Comparison of ENCODE assay signal across 10 cellular contexts in the genomic region with DNA sequence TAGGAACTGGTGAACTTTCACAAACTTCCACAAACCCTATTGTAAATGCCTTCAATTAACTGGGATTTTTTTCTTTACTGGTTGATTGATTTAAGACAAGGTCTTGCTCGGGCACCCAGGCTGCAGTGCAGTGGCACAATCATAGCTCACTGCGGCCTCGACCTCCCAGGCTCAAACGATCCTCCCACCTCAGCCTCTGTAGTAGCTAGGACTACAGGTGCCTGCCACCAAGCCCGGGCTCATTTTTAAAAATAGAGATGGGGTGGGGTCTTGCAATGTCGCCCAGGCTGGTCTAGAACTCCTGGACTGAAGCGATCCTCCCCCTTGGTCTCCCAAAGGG. TPM values are rescaled to one million over a fixed set of nuclear protein-coding genes. Genes with fewer than 3 reads are reported as not detected.
DNase-seq lines count a peak whose midpoint lies in the region; ATAC-seq, FAIRE-seq and TF ChIP-seq lines count a peak whose summit lies in the region.
"Had no signal": no experiment of that assay in that cellular context is flagged by ENCODE, and none has a peak within 500 bp of the region (broad histone marks: within the 10 kb centered on the region; RNA-seq: fewer than 3 reads in every experiment).

No MANE protein-coding gene starts in this region.

- H3K36me3 ChIP-seq in cardiac muscle cell: no peaks in the 10 kb centered on the region
- H3K36me3 ChIP-seq in GM12878 (ENCODE audit: control insufficient read depth in 2 of 2, insufficient read depth in 2 of 2, low read length in 1 of 2): no peaks in the 10 kb centered on the region
- H3K36me3 ChIP-seq in lower lobe of right lung: no peaks in the 10 kb centered on the region
- no peaks in the 10 kb centered on the region for H3K36me3 ChIP-seq in upper lobe of left lung

- H3K9me3 ChIP-seq in cardiac muscle cell (ENCODE audit: low read depth): no peaks in the 10 kb centered on the region
- no peaks in the 10 kb centered on the region for H3K9me3 ChIP-seq in GM12878 (replicated peaks; ENCODE audit: control insufficient read depth, insufficient read depth, low read length)
- no peaks in the 10 kb centered on the region for H3K9me3 ChIP-seq in lower lobe of right lung
- no peaks in the 10 kb centered on the region for H3K9me3 ChIP-seq in upper lobe of left lung

- H3K9ac ChIP-seq in GM12878 (ENCODE audit: control insufficient read depth, insufficient read depth, low read length): peak overlapping the region; percentile 64

- in situ Hi-C loops in GM12878 (cut with MboI): no loop called here

- BruUV-seq in GM12878 (replicated peaks; lab: Mats Ljungman, UMichigan): no TSS peak

- peak overlapping the region; percentile 19 for H3K4me3 ChIP-seq in cardiac muscle cell
- peak overlapping the region; percentile 58 for H3K4me3 ChIP-seq in GM12878
- H3K4me3 ChIP-seq in lower lobe of right lung: peak overlapping the region; percentile 49
- H3K4me3 ChIP-seq in upper lobe of left lung: peak overlapping the region in 3 of 4 donors; percentile 35 to 52 (median 49)

- no peak for TF ChIP-seq RAD21 in GM12878 (IDR thresholded peaks at IDR 0.05; ENCODE audit: insufficient read depth, low read depth, low read length)

- TF ChIP-seq CTCF in cardiac muscle cell (IDR thresholded peaks at IDR 0.05; ENCODE audit: low read depth, low read length): no peak
- no peak for TF ChIP-seq CTCF in GM12878 (IDR thresholded peaks at IDR 0.05 in 2 of 3, conservative IDR thresholded peaks at IDR 0.05 in 1 of 3; ENCODE audit: control insufficient read depth in 2 of 3, extremely low read depth in 1 of 3, insufficient read depth in 1 of 3, low read depth in 3 of 3, low read length in 3 of 3)
- no peak for TF ChIP-seq CTCF in lower lobe of right lung (IDR thresholded peaks at IDR 0.05)
- no peak for TF ChIP-seq CTCF in upper lobe of left lung (IDR thresholded peaks at IDR 0.05)

- WGBS in GM12878 (ENCODE audit: insufficient coverage, insufficient replicate concordance, low lambda C conversion rate, missing lambda C conversion rate): 18% methylated on average over 7 of the region's 7 CpGs
- 48 to 59% methylated on average over 7 of the region's 7 CpGs for WGBS in upper lobe of left lung, 2 donors

- DNase-seq in cardiac muscle cell (ENCODE audit: low read depth in 1 of 2, low spot score in 1 of 2) (no peak), cardiac septum (ENCODE audit: low spot score) (no peak), GM12878 (ENCODE audit: low read depth, low spot score) (no peak), lower lobe of right lung (no peak), upper lobe of left lung (no peak), activated gamma-delta T cell (lab: John Stamatoyannopoulos, UW) (no peak), NCI-H446 treated with DMSO at 0.1 percent for 48 hours (lab: John Stamatoyannopoulos, UW) (no peak), NCI-H345 treated with DMSO at 0.1 percent for 48 hours (lab: John Stamatoyannopoulos, UW; ENCODE audit: unreplicated experiment) (no peak)
- DNase-seq: cortex of kidney, DMS153 had no signal

- H2AFZ ChIP-seq in GM12878 (ENCODE audit: control insufficient read depth, low read depth, low read length): peak overlapping the region; percentile 76

- no peaks in the 10 kb centered on the region for H4K20me1 ChIP-seq in GM12878 (ENCODE audit: control insufficient read depth, insufficient read depth)

- ATAC-seq in GM12878: peak; percentile 48
- ATAC-seq in lower lobe of right lung: no peak
- no peak for ATAC-seq in upper lobe of left lung (ENCODE audit: low FRiP score in 2 of 2)

- H3K4me2 ChIP-seq in GM12878 (ENCODE audit: control insufficient read depth, insufficient read depth): peak overlapping the region; percentile 90; the same call in 1 of the 2 replicates

- no peak for FAIRE-seq in GM12878 (lab: Jason Lieb, UNC)

- H3K27me3 ChIP-seq in cardiac muscle cell: peaks cover 8% of the 10 kb centered on the region
- H3K27me3 ChIP-seq in GM12878 (replicated peaks in 1 of 2; ENCODE audit: control insufficient read depth in 2 of 2, insufficient read depth in 2 of 2, low read length in 1 of 2): no peaks in the 10 kb centered on the region; a peak in 1 of 4 replicates
- no peaks in the 10 kb centered on the region for H3K27me3 ChIP-seq in lower lobe of right lung (ENCODE audit: low read depth)
- H3K27me3 ChIP-seq in upper lobe of left lung: no peaks in the 10 kb centered on the region

- H3K4me1 ChIP-seq in cardiac muscle cell (ENCODE audit: low read depth) (no peaks in the 10 kb centered on the region), GM12878 (ENCODE audit: control insufficient read depth, insufficient read depth, low read length) (peaks cover 11% of the 10 kb centered on the region), lower lobe of right lung (peaks cover 24% of the 10 kb centered on the region), upper lobe of left lung (peaks cover 17 to 37% (median 19%) of the 10 kb centered on the region in 4 donors)

- intact Hi-C loops in cardiac septum (cut with DNase I) (no loop called here), GM12878 (cut with micrococcal nuclease; ENCODE audit: unreplicated experiment) (no loop called here), lower lobe of right lung (cut with DNase I) (no loop called here)

- RAD21 ChIA-PET in GM12878 (lab: Charles Lee; ENCODE audit: unreplicated experiment): interaction anchor here (0.6 to 2.7 kb wide), 11 partner anchors 11 to 192 kb away, joined by 4 to 21 read pairs (median 5); a partner anchor contains a TSS

- POLR2A ChIA-PET in GM12878 (lab: Charles Lee): interaction anchor here (0.5 to 0.9 kb wide), 3 partner anchors 36 to 105 kb away, joined by 3 to 6 read pairs (median 3); a partner anchor contains a TSS

- H3K79me2 ChIP-seq in GM12878 (ENCODE audit: control insufficient read depth, insufficient read depth, low read length): no peaks in the 10 kb centered on the region

- CTCF ChIA-PET in GM12878 (lab: Yijun Ruan, JAX): interaction anchor here (0.6 to 9.0 kb wide), 25 partner anchors 17 to 382 kb away, joined by 3 to 121 read pairs (median 4); a partner anchor contains a TSS

- TF ChIP-seq POLR2A in GM12878 (IDR thresholded peaks at IDR 0.05; ENCODE audit: low read depth, low read length) (no peak), upper lobe of left lung (IDR thresholded peaks at IDR 0.05) (no peak)

- H3K27ac ChIP-seq in cardiac muscle cell: no peak overlapping the region
- no peak overlapping the region for H3K27ac ChIP-seq in GM12878 (ENCODE audit: control insufficient read depth, insufficient read depth)
- H3K27ac ChIP-seq in lower lobe of right lung: no peak overlapping the region
- H3K27ac ChIP-seq in upper lobe of left lung: peak overlapping the region in 1 of 4 donors; percentile 70

- SMC1A ChIA-PET in GM12878 (lab: Charles Lee; ENCODE audit: uncharacterized antibody, unreplicated experiment): interaction anchor here (0.9 to 4.7 kb wide), 7 partner anchors 25 to 291 kb away, joined by 3 to 30 read pairs (median 4); a partner anchor contains a TSS

- TF ChIP-seq EP300 in GM12878 (IDR thresholded peaks at IDR 0.05; ENCODE audit: borderline replicate concordance in 1 of 2, control insufficient read depth in 1 of 2, low read depth in 2 of 2, low read length in 2 of 2): no peak
- TF ChIP-seq EP300 in upper lobe of left lung (IDR thresholded peaks at IDR 0.05): no peak

RNA-seq across cellular contexts. Expression of a gene that starts 35.7 kb away (rescaled TPM):
- total RNA-seq in cardiac muscle cell (20.3 and 21.2 TPM in 2 replicates), cardiac septum (3.5 TPM), GM12878 (2014; rRNA removed) (53.8 and 56.5 TPM in 2 replicates), GM12878 (2014; rRNA removed; fragmentation: Illumina TruSeq; extraction: Trizol) (53.4 and 55.5 TPM in 2 replicates), GM12878 (2021) (46.2 and 49.5 TPM in 2 replicates), lower lobe of right lung (8.7 TPM), upper lobe of left lung (10 to 100 TPM in 3 of 6 donors, 1 to 10 TPM in 3; 6.0 to 19.9 (median 8.7) TPM)
- polyA plus RNA-seq in cardiac muscle cell (20.3 and 31.7 TPM in 2 replicates), GM12878 (2011; rRNA removed) (75.3 and 93.0 TPM in 2 replicates), GM12878 (2014; fragmentation: Illumina TruSeq; extraction: Trizol) (121 and 146 TPM in 2 replicates), GM12878 (2014; fragmentation: Nextera tagmentation; extraction: Ambion mirVana) (1 to 10 TPM; 4.2 to 8.7 TPM), GM12878 (2014; rRNA removed) (55.8 and 56.3 TPM in 2 replicates), GM12878 (2016; fragmentation: Nextera tagmentation; extraction: Ambion mirVana) (100 to 1,000 TPM; 112 to 115 TPM)
- total RNA-seq in GM12878 (2013; cell fraction: nucleolus; rRNA removed): 81.0 and 93.1 TPM in 2 replicates
- polyA plus RNA-seq in GM12878 (2011; ENCODE audit: low read depth): 11.7 TPM
- polyA plus RNA-seq in GM12878 (2011; cell fraction: cytosol; rRNA removed): 76.4 and 81.2 TPM in 2 replicates
- 87.8 and 107 TPM in 2 replicates for polyA plus RNA-seq in GM12878 (2011; cell fraction: nucleus; rRNA removed)
- 22.4 and 27.2 TPM in 2 replicates for polyA plus RNA-seq in GM12878 (2012)
- 89.5 and 104 TPM in 2 replicates for polyA minus RNA-seq in GM12878 (2011; rRNA and poly(A)+ RNA removed)
- polyA minus RNA-seq in GM12878 (2011; cell fraction: cytosol; rRNA and poly(A)+ RNA removed): 20.0 and 23.6 TPM in 2 replicates
- 37.4 and 51.2 TPM in 2 replicates for polyA minus RNA-seq in GM12878 (2011; cell fraction: nucleus; rRNA and poly(A)+ RNA removed)

RNA-seq across cellular contexts. Expression of a gene that starts 44.3 kb away (rescaled TPM):
- total RNA-seq in cardiac muscle cell: 131 and 185 TPM in 2 replicates
- 118 and 156 TPM in 2 replicates for polyA plus RNA-seq in cardiac muscle cell
- total RNA-seq in cardiac septum: 89.6 TPM
- total RNA-seq in GM12878 (2013; cell fraction: nucleolus; rRNA removed): 125 and 149 TPM in 2 replicates
- total RNA-seq in GM12878 (2014; rRNA removed): 67.1 and 78.0 TPM in 2 replicates
- 27.4 and 33.0 TPM in 2 replicates for total RNA-seq in GM12878 (2014; rRNA removed; fragmentation: Illumina TruSeq; extraction: Trizol)
- total RNA-seq in GM12878 (2021): 167 and 186 TPM in 2 replicates
- 43.2 TPM for polyA plus RNA-seq in GM12878 (2011; ENCODE audit: low read depth)
- polyA plus RNA-seq in GM12878 (2011; rRNA removed): 24.2 and 68.4 TPM in 2 replicates
- polyA plus RNA-seq in GM12878 (2011; cell fraction: cytosol; rRNA removed): 53.2 and 60.8 TPM in 2 replicates
- polyA plus RNA-seq in GM12878 (2011; cell fraction: nucleus; rRNA removed): 254 and 282 TPM in 2 replicates
- polyA plus RNA-seq in GM12878 (2012): 81.0 and 82.7 TPM in 2 replicates
- polyA plus RNA-seq in GM12878 (2014; fragmentation: Illumina TruSeq; extraction: Trizol): 23.6 and 76.6 TPM in 2 replicates
- polyA plus RNA-seq in GM12878 (2014; fragmentation: Nextera tagmentation; extraction: Ambion mirVana): 1 to 10 TPM; 2.2 to 7.9 TPM
- polyA plus RNA-seq in GM12878 (2014; rRNA removed): 100 and 112 TPM in 2 replicates
- 100 to 1,000 TPM; 103 to 104 TPM for polyA plus RNA-seq in GM12878 (2016; fragmentation: Nextera tagmentation; extraction: Ambion mirVana)
- 51.0 and 81.0 TPM in 2 replicates for polyA minus RNA-seq in GM12878 (2011; rRNA and poly(A)+ RNA removed)
- polyA minus RNA-seq in GM12878 (2011; cell fraction: cytosol; rRNA and poly(A)+ RNA removed): 38.8 and 42.7 TPM in 2 replicates
- 42.9 and 65.4 TPM in 2 replicates for polyA minus RNA-seq in GM12878 (2011; cell fraction: nucleus; rRNA and poly(A)+ RNA removed)
- 176 TPM for total RNA-seq in lower lobe of right lung
- 100 to 1,000 TPM; 152 to 327 (median 235) TPM for total RNA-seq in upper lobe of left lung

RNA-seq across cellular contexts. Expression of a gene that starts 56.0 kb away (rescaled TPM):
- total RNA-seq in cardiac muscle cell: 0.24 TPM in 1 of 2 replicates, not detected in the other
- polyA plus RNA-seq in cardiac muscle cell: not detected in 2 replicates
- not detected for total RNA-seq in cardiac septum
- not detected in 2 replicates for total RNA-seq in GM12878 (2013; cell fraction: nucleolus; rRNA removed)
- total RNA-seq in GM12878 (2014; rRNA removed): not detected in 2 replicates
- not detected in 2 replicates for total RNA-seq in GM12878 (2014; rRNA removed; fragmentation: Illumina TruSeq; extraction: Trizol)
- not detected in 2 replicates for total RNA-seq in GM12878 (2021)
- polyA plus RNA-seq in GM12878 (2011; ENCODE audit: low read depth): not detected
- polyA plus RNA-seq in GM12878 (2011; rRNA removed): not detected in 2 replicates
- polyA plus RNA-seq in GM12878 (2011; cell fraction: cytosol; rRNA removed): not detected in 2 replicates
- not detected in 2 replicates for polyA plus RNA-seq in GM12878 (2011; cell fraction: nucleus; rRNA removed)
- polyA plus RNA-seq in GM12878 (2012): not detected in 2 replicates
- not detected in 2 replicates for polyA plus RNA-seq in GM12878 (2014; fragmentation: Illumina TruSeq; extraction: Trizol)
- not detected for polyA plus RNA-seq in GM12878 (2014; fragmentation: Nextera tagmentation; extraction: Ambion mirVana)
- not detected in 2 replicates for polyA plus RNA-seq in GM12878 (2014; rRNA removed)
- not detected for polyA plus RNA-seq in GM12878 (2016; fragmentation: Nextera tagmentation; extraction: Ambion mirVana)
- not detected in 2 replicates for polyA minus RNA-seq in GM12878 (2011; rRNA and poly(A)+ RNA removed)
- not detected in 2 replicates for polyA minus RNA-seq in GM12878 (2011; cell fraction: cytosol; rRNA and poly(A)+ RNA removed)
- polyA minus RNA-seq in GM12878 (2011; cell fraction: nucleus; rRNA and poly(A)+ RNA removed): not detected in 2 replicates
- not detected for total RNA-seq in lower lobe of right lung
- total RNA-seq in upper lobe of left lung: not detected
